Comparison of ENCODE assay signal across 20 cellular contexts in the genomic region with DNA sequence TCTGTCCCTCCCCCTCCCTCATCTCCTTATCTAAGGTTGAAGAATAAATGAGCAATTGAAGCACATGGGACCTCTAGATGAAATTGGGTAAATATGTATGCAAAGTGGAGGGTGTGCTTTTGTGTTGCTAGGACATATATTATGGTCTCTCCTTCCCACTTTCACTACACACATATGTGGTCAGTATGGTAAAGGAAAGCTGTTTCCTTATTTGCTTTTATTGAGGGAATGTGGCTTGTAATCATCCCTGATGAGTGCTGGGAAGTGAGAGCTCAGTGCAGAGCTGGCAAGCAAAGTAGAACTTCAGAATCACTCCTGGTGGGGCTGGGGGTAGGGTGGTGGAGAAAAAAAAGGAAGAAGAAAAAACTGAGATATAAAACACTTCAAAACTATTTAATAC.
DNase-seq lines count a peak whose midpoint lies in the region; ATAC-seq and TF ChIP-seq lines count a peak whose summit lies in the region.
"Had no signal": no experiment of that assay in that cellular context is flagged by ENCODE, and none has a peak within 500 bp of the region (broad histone marks: within the 10 kb centered on the region; RNA-seq: fewer than 3 reads in every experiment).

No MANE protein-coding gene starts in this region.

- ATAC-seq in left colon (peak; percentile 87), HG03108 (IDR thresholded peaks at IDR 0.05; ENCODE audit: unreplicated experiment) (no peak)
- ATAC-seq: GM12878, K562 had no signal

- POLR2A ChIA-PET in A673 (lab: Charles Lee; ENCODE audit: low non-redundant PET), result no interaction called here
- POLR2A ChIA-PET in HEK293 (lab: Yijun Ruan, JAX), result no interaction called here

- TF ChIP-seq CTCF in A673 (conservative IDR thresholded peaks at IDR 0.05; ENCODE audit: low read depth, low read length) (no peak), HEK293 (tag by site-specific recombination; IDR thresholded peaks at IDR 0.05) (no peak), prostate gland (IDR thresholded peaks at IDR 0.05) (no peak)

- no TSS peak for BruUV-seq in A673 (replicated peaks; lab: Mats Ljungman, UMichigan)

- peak overlapping the region; percentile 71 for H3K27ac ChIP-seq in A673 (ENCODE audit: low read depth, low read length, poor library complexity, severe bottlenecking)
- no peak overlapping the region for H3K27ac ChIP-seq in HEK293 (ENCODE audit: extremely low read depth, low read depth, low read length)
- no peak overlapping the region for H3K27ac ChIP-seq in prostate gland
- H3K27ac ChIP-seq: C4-2B, GM23248 had no signal

- CTCF ChIA-PET in A673 (lab: Charles Lee) (no interaction called here), HEK293 (lab: Yijun Ruan, JAX) (interaction anchor here (0.6 to 1.9 kb wide), 3 partner anchors 43 to 717 kb away, joined by 3 to 5 read pairs (median 4); no protein-coding TSS in a partner anchor)

- H3K9me3 ChIP-seq in A673 (ENCODE audit: low read depth, low read length, poor library complexity, severe bottlenecking), result no peaks in the 10 kb centered on the region
- H3K9me3 ChIP-seq in HEK293 (ENCODE audit: control insufficient read depth, insufficient read depth, low read depth, low read length), result no peaks in the 10 kb centered on the region
- no peaks in the 10 kb centered on the region for H3K9me3 ChIP-seq in prostate gland
- H3K9me3 ChIP-seq: Caco-2, HAP-1 had no signal

- intact Hi-C loops in A673 (cut with micrococcal nuclease; ENCODE audit: unreplicated experiment) (loop anchor here (5.0 kb wide), 1 partner anchor 166 kb away; no protein-coding TSS in a partner anchor), left colon (cut with DNase I, micrococcal nuclease) (no loop called here), prostate gland (cut with DNase I) (no loop called here)

- no peak for TF ChIP-seq POLR2A in prostate gland (IDR thresholded peaks at IDR 0.05)

- H3K4me3 ChIP-seq in A673 (ENCODE audit: low read depth, low read length, poor library complexity, severe bottlenecking), result no peak overlapping the region
- H3K4me3 ChIP-seq in HEK293 (ENCODE audit: low read depth, low read length), result no peak overlapping the region
- no peak overlapping the region for H3K4me3 ChIP-seq in prostate gland
- H3K4me3 ChIP-seq: GM12878, GM23248, HAP-1, K562 had no signal

- H3K27me3 ChIP-seq in A673 (replicated peaks; ENCODE audit: insufficient read depth, low read depth, low read length, poor library complexity) (no peaks in the 10 kb centered on the region), prostate gland (replicated peaks; ENCODE audit: insufficient read depth) (no peaks in the 10 kb centered on the region)

- DNase-seq in A673 (ENCODE audit: low spot score), result no peak
- DNase-seq in NCI-H526 treated with DMSO at 0.1 percent for 48 hours (lab: John Stamatoyannopoulos, UW), result peak; percentile 70
- DNase-seq in left colon, result no peak
- no peak for DNase-seq in prostate gland (ENCODE audit: low spot score)
- no peak for DNase-seq in LoVo (ENCODE audit: low spot score)
- DNase-seq: ACHN; AML-193; Caco-2; CD4-positive, alpha-beta T cell; DMS53; DND-41; EL; IMR-90 had no signal

- H3K4me1 ChIP-seq in A673 (ENCODE audit: insufficient read depth, low read length, poor library complexity, severe bottlenecking) (peaks cover 80% of the 10 kb centered on the region), HEK293 (ENCODE audit: control insufficient read depth, insufficient read depth, low read length) (no peaks in the 10 kb centered on the region), prostate gland (replicated peaks) (no peaks in the 10 kb centered on the region)
- H3K4me1 ChIP-seq: Caco-2, HAP-1 had no signal

- H3K36me3 ChIP-seq in A673 (ENCODE audit: insufficient read depth, low read length, poor library complexity, severe bottlenecking) (no peaks in the 10 kb centered on the region), HEK293 (ENCODE audit: control insufficient read depth in 2 of 2, insufficient read depth in 1 of 2, low read length in 2 of 2) (no peaks in the 10 kb centered on the region), prostate gland (no peaks in the 10 kb centered on the region)
- H3K36me3 ChIP-seq: HAP-1 had no signal

TF ChIP-seq in HEK293, 187 proteins besides CTCF, POLR2A, EP300 and RAD21:
- TF ChIP-seq, protein P1, sequence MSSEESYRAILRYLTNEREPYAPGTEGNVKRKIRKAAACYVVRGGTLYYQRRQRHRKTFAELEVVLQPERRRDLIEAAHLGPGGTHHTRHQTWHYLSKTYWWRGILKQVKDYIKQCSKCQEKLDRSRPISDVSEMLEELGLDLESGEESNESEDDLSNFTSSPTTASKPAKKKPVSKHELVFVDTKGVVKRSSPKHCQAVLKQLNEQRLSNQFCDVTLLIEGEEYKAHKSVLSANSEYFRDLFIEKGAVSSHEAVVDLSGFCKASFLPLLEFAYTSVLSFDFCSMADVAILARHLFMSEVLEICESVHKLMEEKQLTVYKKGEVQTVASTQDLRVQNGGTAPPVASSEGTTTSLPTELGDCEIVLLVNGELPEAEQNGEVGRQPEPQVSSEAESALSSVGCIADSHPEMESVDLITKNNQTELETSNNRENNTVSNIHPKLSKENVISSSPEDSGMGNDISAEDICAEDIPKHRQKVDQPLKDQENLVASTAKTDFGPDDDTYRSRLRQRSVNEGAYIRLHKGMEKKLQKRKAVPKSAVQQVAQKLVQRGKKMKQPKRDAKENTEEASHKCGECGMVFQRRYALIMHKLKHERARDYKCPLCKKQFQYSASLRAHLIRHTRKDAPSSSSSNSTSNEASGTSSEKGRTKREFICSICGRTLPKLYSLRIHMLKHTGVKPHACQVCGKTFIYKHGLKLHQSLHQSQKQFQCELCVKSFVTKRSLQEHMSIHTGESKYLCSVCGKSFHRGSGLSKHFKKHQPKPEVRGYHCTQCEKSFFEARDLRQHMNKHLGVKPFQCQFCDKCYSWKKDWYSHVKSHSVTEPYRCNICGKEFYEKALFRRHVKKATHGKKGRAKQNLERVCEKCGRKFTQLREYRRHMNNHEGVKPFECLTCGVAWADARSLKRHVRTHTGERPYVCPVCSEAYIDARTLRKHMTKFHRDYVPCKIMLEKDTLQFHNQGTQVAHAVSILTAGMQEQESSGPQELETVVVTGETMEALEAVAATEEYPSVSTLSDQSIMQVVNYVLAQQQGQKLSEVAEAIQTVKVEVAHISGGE (tag by site-specific recombination; conservative IDR thresholded peaks at IDR 0.05; ENCODE audit: low read depth), result no peak
- TF ChIP-seq FEZF1 (tag by site-specific recombination; IDR thresholded peaks at IDR 0.05), result 0 out of 2 replicates have a peak, but pooled peaks have one; percentile 12
